In genomic region chr3:111359261-111360030, GRCh38 we compare ENCODE assay signal across 32 cellular contexts.
"Had no signal": no experiment of that assay in that cellular context is flagged by ENCODE, and none has a peak within 500 bp of the region (broad histone marks: within the 10 kb centered on the region; RNA-seq: fewer than 3 reads in every experiment).

No MANE protein-coding gene starts in this region.

- H3K9me3 Mint-ChIP-seq: activated CD4-positive, alpha-beta memory T cell treated with anti-CD3 and anti-CD28 coated beads for 36 hours; activated naive CD4-positive, alpha-beta T cell treated with anti-CD3 and anti-CD28 coated beads, Interleukin-2, amount 50 U/mL, for 24 hours; activated T-helper 1 cell treated with anti-CD3 and anti-CD28 coated beads, Interleukin-12 subunit alpha, Interleukin-12 subunit beta, Interleukin-2, Interleukin-4 antibody, amounts not matched to agents 30 ng/mL and 10 ng/mL and 1 ng/mL, durations not matched to agents 14 hours and 24 hours and 36 hours; activated T-helper 2 cell treated with anti-CD3 and anti-CD28 coated beads, Interferon-gamma antibody, Interleukin-2, Interleukin-4, amounts not matched to agents 10 μg/mL and 5 μg/mL and 100 μg/mL, durations not matched to agents 14 hours and 24 hours and 36 hours; effector memory CD8-positive, alpha-beta T cell; T-helper 2 cell treated with Interferon-gamma antibody and Interleukin-4, amounts not matched to agents 5 μg/mL and 100 μg/mL, for 36 hours had no signal

- ATAC-seq: activated CD4-positive, alpha-beta T cell treated with anti-CD3 and anti-CD28 coated beads for 36 hours; activated CD8-positive, alpha-beta memory T cell treated with anti-CD3 and anti-CD28 coated beads, Interleukin-2, amount 10 ng/mL, durations not matched to agents 7 days and 5 days; activated CD8-positive, alpha-beta T cell treated with anti-CD3 and anti-CD28 coated beads, Interleukin-2, amount 10 ng/mL, durations not matched to agents 7 days and 5 days; effector memory CD8-positive, alpha-beta T cell; foreskin keratinocyte; gastrocnemius medialis; T-helper 17 cell had no signal

- H3K27ac ChIP-seq: brain microvascular endothelial cell, esophagus muscularis mucosa, foreskin keratinocyte, gastrocnemius medialis, WERI-Rb-1 had no signal

- H3K36me3 Mint-ChIP-seq: activated CD4-positive, alpha-beta memory T cell treated with anti-CD3 and anti-CD28 coated beads for 36 hours; activated naive CD4-positive, alpha-beta T cell treated with anti-CD3 and anti-CD28 coated beads, Interleukin-2, amount 50 U/mL, for 24 hours had no signal

- H3K27me3 ChIP-seq: brain microvascular endothelial cell, esophagus muscularis mucosa, gastrocnemius medialis had no signal

- H3K36me3 ChIP-seq: brain microvascular endothelial cell, esophagus muscularis mucosa, gastrocnemius medialis, WERI-Rb-1 had no signal

- H3K4me3 Mint-ChIP-seq: activated CD4-positive, alpha-beta memory T cell treated with anti-CD3 and anti-CD28 coated beads for 36 hours; activated CD4-positive, alpha-beta T cell treated with anti-CD3 and anti-CD28 coated beads for 36 hours; activated CD4-positive, alpha-beta T cell treated with anti-CD3 and anti-CD28 coated beads, Interleukin-2, amount 10 ng/mL, durations not matched to agents 24 days and 14 days; activated CD8-positive, alpha-beta memory T cell treated with anti-CD3 and anti-CD28 coated beads, Interleukin-2, amount 10 ng/mL, durations not matched to agents 7 days and 5 days; activated CD8-positive, alpha-beta T cell treated with anti-CD3 and anti-CD28 coated beads, Interleukin-2, amount 10 ng/mL, durations not matched to agents 7 days and 5 days; activated naive CD4-positive, alpha-beta T cell treated with anti-CD3 and anti-CD28 coated beads for 36 hours; activated naive CD4-positive, alpha-beta T cell treated with anti-CD3 and anti-CD28 coated beads, Interleukin-2, amount 50 U/mL, for 24 hours; activated naive CD8-positive, alpha-beta T cell treated with anti-CD3 and anti-CD28 coated beads, Interleukin-2, amount 10 ng/mL, durations not matched to agents 7 days and 5 days; activated T-helper 1 cell treated with anti-CD3 and anti-CD28 coated beads, Interleukin-12 subunit alpha, Interleukin-12 subunit beta, Interleukin-2, Interleukin-4 antibody, amounts not matched to agents 30 ng/mL and 10 ng/mL and 1 ng/mL, durations not matched to agents 14 hours and 24 hours and 36 hours; effector memory CD8-positive, alpha-beta T cell; T-helper 17 cell; T-helper 2 cell treated with Interferon-gamma antibody and Interleukin-4, amounts not matched to agents 5 μg/mL and 100 μg/mL, for 36 hours had no signal

- H3K27me3 Mint-ChIP-seq: activated CD8-positive, alpha-beta memory T cell treated with anti-CD3 and anti-CD28 coated beads, Interleukin-2, amount 10 ng/mL, durations not matched to agents 7 days and 5 days; activated naive CD4-positive, alpha-beta T cell treated with anti-CD3 and anti-CD28 coated beads, Interleukin-2, amount 50 U/mL, for 24 hours; activated naive CD8-positive, alpha-beta T cell treated with anti-CD3 and anti-CD28 coated beads, Interleukin-2, amount 10 ng/mL, durations not matched to agents 7 days and 5 days; effector memory CD8-positive, alpha-beta T cell; T-helper 17 cell had no signal

- H3K27ac Mint-ChIP-seq: activated CD4-positive, alpha-beta memory T cell treated with anti-CD3 and anti-CD28 coated beads for 36 hours; activated CD4-positive, alpha-beta T cell treated with anti-CD3 and anti-CD28 coated beads for 36 hours; activated CD4-positive, alpha-beta T cell treated with anti-CD3 and anti-CD28 coated beads, Interleukin-2, amount 10 ng/mL, durations not matched to agents 24 days and 14 days; activated CD8-positive, alpha-beta memory T cell treated with anti-CD3 and anti-CD28 coated beads, Interleukin-2, amount 10 ng/mL, durations not matched to agents 7 days and 5 days; activated CD8-positive, alpha-beta T cell treated with anti-CD3 and anti-CD28 coated beads, Interleukin-2, amount 10 ng/mL, durations not matched to agents 7 days and 5 days; activated naive CD4-positive, alpha-beta T cell treated with anti-CD3 and anti-CD28 coated beads for 36 hours; activated naive CD4-positive, alpha-beta T cell treated with anti-CD3 and anti-CD28 coated beads, Interleukin-2, amount 50 U/mL, for 24 hours; activated naive CD8-positive, alpha-beta T cell treated with anti-CD3 and anti-CD28 coated beads, Interleukin-2, amount 10 ng/mL, durations not matched to agents 7 days and 5 days; activated T-helper 1 cell treated with anti-CD3 and anti-CD28 coated beads, Interleukin-12 subunit alpha, Interleukin-12 subunit beta, Interleukin-2, Interleukin-4 antibody, amounts not matched to agents 30 ng/mL and 10 ng/mL and 1 ng/mL, durations not matched to agents 14 hours and 24 hours and 36 hours; activated T-helper 2 cell treated with anti-CD3 and anti-CD28 coated beads, Interferon-gamma antibody, Interleukin-2, Interleukin-4, amounts not matched to agents 10 μg/mL and 5 μg/mL and 100 μg/mL, durations not matched to agents 14 hours and 24 hours and 36 hours; effector memory CD8-positive, alpha-beta T cell; T-helper 17 cell; T-helper 2 cell treated with Interferon-gamma antibody and Interleukin-4, amounts not matched to agents 5 μg/mL and 100 μg/mL, for 36 hours had no signal

- H3K4me3 ChIP-seq: esophagus muscularis mucosa, gastrocnemius medialis had no signal

- DNase-seq: activated CD4-positive, alpha-beta memory T cell treated with anti-CD3 and anti-CD28 coated beads for 36 hours; activated CD4-positive, alpha-beta T cell treated with anti-CD3 and anti-CD28 coated beads for 36 hours; activated CD4-positive, alpha-beta T cell treated with anti-CD3 and anti-CD28 coated beads, Interleukin-2, amount 10 ng/mL, durations not matched to agents 24 days and 14 days; activated CD4-positive, CD25-positive, alpha-beta regulatory T cell; activated CD4-positive, CD25-positive, alpha-beta regulatory T cell treated with anti-CD3 and anti-CD28 coated beads, Interleukin-2, amount 50 U/mL, for 72 hours; activated CD8-positive, alpha-beta memory T cell treated with anti-CD3 and anti-CD28 coated beads, Interleukin-2, amount 10 ng/mL, durations not matched to agents 7 days and 5 days; activated CD8-positive, alpha-beta memory T cell treated with anti-CD3 and anti-CD28 coated beads, Interleukin-2, amount 50 U/mL, for 4 hours; activated CD8-positive, alpha-beta T cell treated with anti-CD3 and anti-CD28 coated beads, Interleukin-2, amount 10 ng/mL, durations not matched to agents 7 days and 5 days; activated effector memory CD4-positive, alpha-beta T cell treated with anti-CD3 and anti-CD28 coated beads, Interleukin-2, amount 50 U/mL, for 16 hours; activated naive CD4-positive, alpha-beta T cell treated with anti-CD3 and anti-CD28 coated beads for 36 hours; activated naive CD8-positive, alpha-beta T cell treated with anti-CD3 and anti-CD28 coated beads, Interleukin-2, amount 10 ng/mL, durations not matched to agents 7 days and 5 days; activated T-cell treated with anti-CD3 and anti-CD28 coated beads, Interleukin-2, amount 50 U/mL, for 1 hour; activated T-cell treated with anti-CD3 and anti-CD28 coated beads, Interleukin-2, amount 50 U/mL, for 48 hours; amniotic stem cell; brain microvascular endothelial cell; caudate nucleus; cortex of kidney; dermis blood vessel endothelial cell; effector CD4-positive, alpha-beta T cell; effector memory CD8-positive, alpha-beta T cell; erythroblast; foreskin keratinocyte; gastrocnemius medialis; T-helper 1 cell; T-helper 17 cell; T1000; WERI-Rb-1 had no signal

- H3K9me3 ChIP-seq: gastrocnemius medialis had no signal

- H3K4me1 Mint-ChIP-seq: activated CD4-positive, alpha-beta T cell treated with anti-CD3 and anti-CD28 coated beads for 36 hours; activated CD4-positive, alpha-beta T cell treated with anti-CD3 and anti-CD28 coated beads, Interleukin-2, amount 10 ng/mL, durations not matched to agents 24 days and 14 days; activated CD8-positive, alpha-beta memory T cell treated with anti-CD3 and anti-CD28 coated beads, Interleukin-2, amount 10 ng/mL, durations not matched to agents 7 days and 5 days; activated naive CD4-positive, alpha-beta T cell treated with anti-CD3 and anti-CD28 coated beads, Interleukin-2, amount 50 U/mL, for 24 hours; activated naive CD8-positive, alpha-beta T cell treated with anti-CD3 and anti-CD28 coated beads, Interleukin-2, amount 10 ng/mL, durations not matched to agents 7 days and 5 days; T-helper 17 cell had no signal

- H3K4me1 ChIP-seq: esophagus muscularis mucosa, foreskin keratinocyte, gastrocnemius medialis had no signal
